2 cellular contexts compared by ENCODE assay signal in genomic region chr1:152886090-152886489, GRCh38.
A peak's percentile ranks its signal among the peaks of the same experiment; 100 is the strongest.
TF ChIP-seq lines count a peak whose summit lies in the region.

No MANE protein-coding gene starts in this region.

TF ChIP-seq in liver, 16 proteins besides CTCF, POLR2A, EP300 and RAD21:
- TF ChIP-seq JUND (IDR thresholded peaks at IDR 0.05): peak in 1 of 2 donors; percentile 86
- TF ChIP-seq HNF4A (conservative IDR thresholded peaks at IDR 0.05): peak; percentile 74 to 93
- peak; percentile 76 for TF ChIP-seq YY1 (IDR thresholded peaks at IDR 0.05)
- TF ChIP-seq TAF1 (conservative IDR thresholded peaks at IDR 0.05): no peak
- no peak for TF ChIP-seq HNF4G (IDR thresholded peaks at IDR 0.05)
- peak; percentile 66 for TF ChIP-seq ZBTB33 (IDR thresholded peaks at IDR 0.05)
- TF ChIP-seq EGR1 (IDR thresholded peaks at IDR 0.05; ENCODE audit: low read depth in 2 of 2): peak in 1 of 2 donors; percentile 57
- peak in 1 of 2 donors; percentile 90 for TF ChIP-seq RXRA (IDR thresholded peaks at IDR 0.05)
- peak; percentile 83 for TF ChIP-seq FOXA2 (IDR thresholded peaks at IDR 0.05)
- no peak for TF ChIP-seq GABPA (IDR thresholded peaks at IDR 0.05 in 1 of 2, conservative IDR thresholded peaks at IDR 0.05 in 1 of 2)
- TF ChIP-seq NR2F2 (IDR thresholded peaks at IDR 0.05): no peak
- TF ChIP-seq ATF3 (IDR thresholded peaks at IDR 0.05): no peak
- TF ChIP-seq FOXA1 (IDR thresholded peaks at IDR 0.05): peak; percentile 63
- peak; percentile 55 for TF ChIP-seq MAX (IDR thresholded peaks at IDR 0.05)
- peak; percentile 33 for TF ChIP-seq SP1 (IDR thresholded peaks at IDR 0.05)
- TF ChIP-seq REST (IDR thresholded peaks at IDR 0.05): peak; percentile 56

TF ChIP-seq in HepG2, 621 proteins besides CTCF, POLR2A, EP300 and RAD21:
- TF ChIP-seq ZNF687 (CRISPR knock-in tag; IDR thresholded peaks at IDR 0.05) (no peak), ATF4 (CRISPR knock-in tag; IDR thresholded peaks at IDR 0.05) (no peak), HNRNPUL1 (IDR thresholded peaks at IDR 0.05; ENCODE audit: low read depth, low read length) (no peak), CSRNP1 (CRISPR knock-in tag; IDR thresholded peaks at IDR 0.05) (no peak), IRF1 (CRISPR knock-in tag; IDR thresholded peaks at IDR 0.05; ENCODE audit: low read depth) (no peak), ZNF589 (CRISPR knock-in tag; conservative IDR thresholded peaks at IDR 0.05) (no peak), HOXA5 (CRISPR knock-in tag; IDR thresholded peaks at IDR 0.05) (no peak), ZNF263 (CRISPR knock-in tag; IDR thresholded peaks at IDR 0.05) (no peak), MAZ (IDR thresholded peaks at IDR 0.05; ENCODE audit: borderline replicate concordance, low read depth, low read length) (no peak), MAZ (CRISPR knock-in tag; IDR thresholded peaks at IDR 0.05; ENCODE audit: low read depth) (no peak), ZHX1 (CRISPR knock-in tag; IDR thresholded peaks at IDR 0.05; ENCODE audit: low read depth) (no peak), ZNF33B (CRISPR knock-in tag; IDR thresholded peaks at IDR 0.05) (no peak), ZNF468 (CRISPR knock-in tag; IDR thresholded peaks at IDR 0.05) (no peak), ZBTB2 (CRISPR knock-in tag; IDR thresholded peaks at IDR 0.05; ENCODE audit: low read depth) (no peak), ZBTB34 (CRISPR knock-in tag; IDR thresholded peaks at IDR 0.05) (no peak), ZNF180 (CRISPR knock-in tag; IDR thresholded peaks at IDR 0.05; ENCODE audit: borderline replicate concordance, low read depth) (no peak), ZNF691 (CRISPR knock-in tag; IDR thresholded peaks at IDR 0.05; ENCODE audit: borderline replicate concordance, low read depth) (no peak), ZNF850 (CRISPR knock-in tag; conservative IDR thresholded peaks at IDR 0.05) (no peak), KDM2A (CRISPR knock-in tag; IDR thresholded peaks at IDR 0.05; ENCODE audit: borderline replicate concordance, low read depth) (no peak), IRF2 (CRISPR knock-in tag; IDR thresholded peaks at IDR 0.05) (no peak), ZNF264 (CRISPR knock-in tag; IDR thresholded peaks at IDR 0.05) (no peak)
TF ChIP-seq in HepG2: peak in this region for 0.
